Comparison of ENCODE assay signal across 1 cellular context in the genomic region with DNA sequence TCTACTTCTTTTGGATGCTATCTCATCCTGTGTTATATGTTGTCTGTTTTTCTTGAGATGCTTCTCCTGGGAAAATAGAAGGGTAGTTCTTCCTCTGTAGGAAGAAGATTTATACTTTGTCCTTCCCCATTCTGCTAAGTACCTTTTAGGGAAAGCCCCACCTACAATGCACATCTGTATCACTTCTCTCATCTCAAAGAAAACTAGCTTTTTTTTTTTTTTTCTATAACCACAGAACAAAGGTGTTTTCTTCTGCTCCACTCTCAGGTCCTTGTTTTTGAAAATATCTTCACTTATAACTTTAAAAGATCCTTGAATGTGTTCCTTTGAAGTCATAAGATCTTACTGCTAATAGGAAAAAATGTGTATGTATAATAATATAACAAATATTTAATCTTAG.
TF ChIP-seq lines count a peak whose summit lies in the region.

No MANE protein-coding gene starts in this region.

TF ChIP-seq in GM12878, 131 proteins besides CTCF, POLR2A, EP300 and RAD21:
- no peak for TF ChIP-seq SIN3A (IDR thresholded peaks at IDR 0.05; ENCODE audit: low read depth, low read length)
- no peak for TF ChIP-seq MEF2B (IDR thresholded peaks at IDR 0.05; ENCODE audit: partially characterized antibody, poor library complexity, severe bottlenecking)
- TF ChIP-seq IKZF2 (IDR thresholded peaks at IDR 0.05) = peak in 1 of 2 experiments; percentile 30; a peak in 1 of 4 replicates
- TF ChIP-seq STAT3 (IDR thresholded peaks at IDR 0.05; ENCODE audit: low read depth, low read length) = no peak
- no peak for TF ChIP-seq ZBED1 (IDR thresholded peaks at IDR 0.05; ENCODE audit: borderline replicate concordance)
- TF ChIP-seq, protein P1, sequence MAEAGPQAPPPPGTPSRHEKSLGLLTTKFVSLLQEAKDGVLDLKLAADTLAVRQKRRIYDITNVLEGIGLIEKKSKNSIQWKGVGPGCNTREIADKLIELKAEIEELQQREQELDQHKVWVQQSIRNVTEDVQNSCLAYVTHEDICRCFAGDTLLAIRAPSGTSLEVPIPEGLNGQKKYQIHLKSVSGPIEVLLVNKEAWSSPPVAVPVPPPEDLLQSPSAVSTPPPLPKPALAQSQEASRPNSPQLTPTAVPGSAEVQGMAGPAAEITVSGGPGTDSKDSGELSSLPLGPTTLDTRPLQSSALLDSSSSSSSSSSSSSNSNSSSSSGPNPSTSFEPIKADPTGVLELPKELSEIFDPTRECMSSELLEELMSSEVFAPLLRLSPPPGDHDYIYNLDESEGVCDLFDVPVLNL (IDR thresholded peaks at IDR 0.05; ENCODE audit: low read depth, low read length) = no peak
- TF ChIP-seq RELB (IDR thresholded peaks at IDR 0.05; ENCODE audit: low read depth) = peak; percentile 56; the same call in 1 of the 2 replicates
- peak; percentile 22; the same call in 1 of the 2 replicates for TF ChIP-seq RUNX3 (IDR thresholded peaks at IDR 0.05; ENCODE audit: low read length)
- TF ChIP-seq SMC3 (IDR thresholded peaks at IDR 0.05; ENCODE audit: borderline replicate concordance, low read length) = no peak
- peak; percentile 77; the same call in 1 of the 2 replicates for TF ChIP-seq ZNF384 (IDR thresholded peaks at IDR 0.05; ENCODE audit: borderline replicate concordance, low read depth, low read length)
- 0 out of 2 replicates have a peak, but pooled peaks have one; percentile 21 for TF ChIP-seq MTA2 (IDR thresholded peaks at IDR 0.05; ENCODE audit: low read depth)
- no peak for TF ChIP-seq KLF5 (IDR thresholded peaks at IDR 0.05; ENCODE audit: partially characterized antibody)
- TF ChIP-seq, protein P2, sequence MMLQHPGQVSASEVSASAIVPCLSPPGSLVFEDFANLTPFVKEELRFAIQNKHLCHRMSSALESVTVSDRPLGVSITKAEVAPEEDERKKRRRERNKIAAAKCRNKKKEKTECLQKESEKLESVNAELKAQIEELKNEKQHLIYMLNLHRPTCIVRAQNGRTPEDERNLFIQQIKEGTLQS (IDR thresholded peaks at IDR 0.05; ENCODE audit: borderline replicate concordance, extremely low read depth, low read depth, low read length) = no peak
